Comparison of ENCODE assay signal across 8 cellular contexts in the genomic region with DNA sequence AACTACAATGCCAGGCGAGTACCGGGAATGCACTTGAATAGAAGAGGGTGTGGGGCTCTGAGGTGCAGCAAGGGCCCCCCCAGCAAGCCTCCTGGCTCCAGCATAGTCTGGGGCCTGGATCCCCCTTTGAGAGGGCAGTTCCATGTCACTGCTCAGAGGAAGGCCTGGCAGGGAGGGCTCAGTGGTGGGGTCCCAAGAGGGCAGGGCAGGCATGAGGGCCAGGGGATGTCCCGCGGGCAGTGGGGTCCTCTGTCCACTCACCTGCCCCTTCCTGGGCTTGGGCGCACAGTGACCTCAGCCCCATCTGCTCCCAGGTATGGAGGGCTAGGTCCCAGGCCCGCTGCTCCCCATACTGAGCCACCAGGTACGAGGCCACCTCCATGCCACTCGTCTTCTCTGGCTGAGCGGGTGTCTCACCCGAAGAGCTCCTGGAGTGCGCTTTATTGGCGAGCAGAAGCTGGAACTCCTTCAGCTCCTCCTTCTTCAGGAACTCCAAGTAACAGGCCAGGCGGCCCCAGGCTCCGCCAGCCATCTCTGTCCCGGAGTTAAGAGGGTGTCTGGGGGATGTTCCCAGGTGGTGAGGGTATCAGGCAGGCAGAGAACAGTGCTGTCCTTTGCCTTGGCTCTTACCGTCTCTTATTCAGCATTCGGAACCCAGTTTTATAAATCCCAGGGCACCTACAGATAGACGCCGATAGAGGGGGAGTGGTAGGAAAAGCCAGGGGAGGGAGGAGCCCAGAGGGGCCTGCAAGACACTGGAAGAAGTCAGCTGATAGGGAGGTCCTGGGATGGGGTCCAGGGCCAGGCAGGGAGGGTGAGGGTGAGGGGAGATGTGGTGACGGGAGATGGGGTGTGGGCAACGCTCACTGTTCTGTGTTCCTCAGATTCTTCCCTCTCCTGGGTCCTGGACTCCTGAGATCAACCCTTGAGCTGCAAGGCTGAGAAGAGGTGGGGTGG. TPM values are rescaled to one million over a fixed set of nuclear protein-coding genes. Genes with fewer than 3 reads are reported as not detected.
A peak's percentile ranks its signal among the peaks of the same experiment; 100 is the strongest.
DNase-seq lines count a peak whose midpoint lies in the region; ATAC-seq and TF ChIP-seq lines count a peak whose summit lies in the region.

No MANE protein-coding gene starts in this region.

- peak overlapping the region; percentile 98 to 99 for H3K27ac Mint-ChIP-seq in T-cell

- H3K4me3 Mint-ChIP-seq in T-cell, result peak overlapping the region; percentile 96 to 98 (median 97)

- H3K36me3 Mint-ChIP-seq in T-cell, result peaks cover 42% of the 10 kb centered on the region

- H3K9me3 Mint-ChIP-seq in T-cell, result no peaks in the 10 kb centered on the region

- H3K4me1 ChIP-seq in foreskin keratinocyte, result peaks cover 13% of the 10 kb centered on the region

- TF ChIP-seq CTCF in foreskin keratinocyte (conservative IDR thresholded peaks at IDR 0.05), result no peak

- CTCF ChIA-PET in T-cell (lab: Charles Lee), result interaction anchor here in 1 of 2 donors (0.8 to 1.1 kb wide), 2 partner anchors 17 to 852 kb away, joined by 3 read pairs; no protein-coding TSS in a partner anchor

- peak overlapping the region; percentile 62 for H3K27ac ChIP-seq in foreskin keratinocyte

- H3K27me3 ChIP-seq in foreskin keratinocyte, result no peaks in the 10 kb centered on the region

- DNase-seq in stimulated activated CD4-positive, alpha-beta T cell treated with anti-CD3 and anti-CD28 coated beads, Interleukin-15, amount 100 ng/mL, for 24 hours, result peak; percentile 26
- no peak for DNase-seq in stimulated activated CD4-positive, alpha-beta T cell treated with anti-CD3 and anti-CD28 coated beads, Interleukin-1b, Interleukin-23, amount 100 ng/mL, for 48 hours
- DNase-seq in T-cell (peak in 7 of 34 experiments; percentile 8 to 26 (median 15)), foreskin keratinocyte (peak; percentile 51 to 55), DMS53 treated with DMSO at 0.1 percent for 48 hours (lab: John Stamatoyannopoulos, UW; ENCODE audit: unreplicated experiment) (no peak), NCI-H2227 (lab: John Stamatoyannopoulos, UW; ENCODE audit: unreplicated experiment) (no peak)
- DNase-seq in stimulated activated naive CD4-positive, alpha-beta T cell treated with Interleukin-2 at 50 U/mL for 16 hours (lab: John Stamatoyannopoulos, UW), result peak; percentile 19

- peaks cover 74 to 79% (median 76%) of the 10 kb centered on the region in 3 donors for H3K4me1 Mint-ChIP-seq in T-cell

- no peaks in the 10 kb centered on the region for H3K27me3 Mint-ChIP-seq in T-cell

- ATAC-seq in T-cell (replicated peaks in 1 of 4), result peak; percentile 4 to 16 (median 7)
- peak; percentile 20 for ATAC-seq in foreskin keratinocyte
- ATAC-seq in HG02884 (IDR thresholded peaks at IDR 0.05; ENCODE audit: unreplicated experiment), result no peak

- POLR2A ChIA-PET in T-cell (lab: Charles Lee), result interaction anchor here (0.5 to 0.6 kb wide), 4 partner anchors 18 to 1900 kb away, joined by 3 read pairs; no protein-coding TSS in a partner anchor

RNA-seq across cellular contexts. Expression of a gene that starts 0.6 kb away (rescaled TPM):
- total RNA-seq in T-cell (100 to 1,000 TPM; 233 to 317 (median 243) TPM), foreskin keratinocyte (18.6 and 27.8 TPM in 2 replicates)
- polyA plus RNA-seq in foreskin keratinocyte, result 9.7 and 14.5 TPM in 2 replicates

Comparison
In these comparisons a context has a peak if more than half of its experiments do, and no peak if none do; other contexts are left out.
1. DNase-seq: peak in stimulated activated CD4-positive, alpha-beta T cell treated with anti-CD3 and anti-CD28 coated beads, Interleukin-15, amount 100 ng/mL, for 24 hours (single experiment), foreskin keratinocyte (2 of 2) and stimulated activated naive CD4-positive, alpha-beta T cell treated with Interleukin-2 at 50 U/mL for 16 hours (single experiment); none in stimulated activated CD4-positive, alpha-beta T cell treated with anti-CD3 and anti-CD28 coated beads, Interleukin-1b, Interleukin-23, amount 100 ng/mL, for 48 hours (single experiment), DMS53 treated with DMSO at 0.1 percent for 48 hours (single experiment) and NCI-H2227 (single experiment).